In genomic region chr20:63929473-63929883, GRCh38 we compare ENCODE assay signal across 8 cellular contexts. TPM values are rescaled to one million over a fixed set of nuclear protein-coding genes. Genes with fewer than 3 reads are reported as not detected.
DNase-seq lines count a peak whose midpoint lies in the region; ATAC-seq, FAIRE-seq and TF ChIP-seq lines count a peak whose summit lies in the region.
"Not testable (repeated sequence)": the region's sequence is repeated elsewhere in the genome, so short reads cannot be mapped to it uniquely, and the experiment has no call there.
"Had no signal": no experiment of that assay in that cellular context is flagged by ENCODE, and none has a peak within 500 bp of the region (broad histone marks: within the 10 kb centered on the region; RNA-seq: fewer than 3 reads in every experiment).

No MANE protein-coding gene starts in this region.

- 97% methylated on average over 31 of the region's 31 CpGs for WGBS in HepG2 (ENCODE audit: low lambda C conversion rate)
- no CpG with 5 or more reads among the region's 31 CpGs for WGBS in neuronal stem cell (ENCODE audit: extremely low coverage in 2 of 2, insufficient read length in 2 of 2, insufficient replicate concordance in 1 of 2), 2 donors

- H3K36me3 Mint-ChIP-seq in endothelial cell (ENCODE audit: low read depth, unreplicated experiment): peaks cover 43% of the 10 kb centered on the region

- H2BK5ac ChIP-seq in neuronal stem cell (ENCODE audit: low read length): peak overlapping the region; percentile 28

- H2AFZ ChIP-seq in HepG2 (ENCODE audit: low read length); neuronal stem cell (ENCODE audit: low read length): not testable (repeated sequence)

- H3K14ac ChIP-seq in neuronal stem cell (ENCODE audit: low read length): not testable (repeated sequence)

- H3K27me3 Mint-ChIP-seq in endothelial cell (ENCODE audit: unreplicated experiment): not testable (repeated sequence)

- H4K8ac ChIP-seq in neuronal stem cell (ENCODE audit: low read depth, low read length): not testable (repeated sequence)

- not testable (repeated sequence) for H3K9me3 Mint-ChIP-seq in endothelial cell (ENCODE audit: unreplicated experiment)

- not testable (repeated sequence) for TF ChIP-seq RAD21 in HepG2 (CRISPR knock-in tag; IDR thresholded peaks at IDR 0.05)

- H3K9me3 ChIP-seq in BLaER1; RWPE2 (ENCODE audit: severe bottlenecking); HepG2 (ENCODE audit: low read length); neuronal stem cell (replicated peaks in 1 of 2; ENCODE audit: control insufficient read depth in 2 of 2, insufficient read depth in 1 of 2, low read depth in 1 of 2, low read length in 2 of 2): not testable (repeated sequence)

- not testable (repeated sequence) for H2AK5ac ChIP-seq in neuronal stem cell (ENCODE audit: low read depth, low read length)

- H3K4me3 ChIP-seq in BLaER1; RWPE2 (ENCODE audit: severe bottlenecking); HepG2 (replicated peaks in 1 of 3; ENCODE audit: insufficient read depth in 1 of 3, low read depth in 2 of 3, low read length in 3 of 3); neuronal stem cell (ENCODE audit: low read length in 2 of 2): not testable (repeated sequence)

- in situ Hi-C loops in HepG2 (cut with HindIII; ENCODE audit: extremely low pct_ligation_motif_present, low pct_unique_long_range_greater_than_20kb): not testable (repeated sequence)

- H3K4me2 ChIP-seq in BLaER1: peak overlapping the region; percentile 71; the same call in 1 of the 2 replicates
- not testable (repeated sequence) for H3K4me2 ChIP-seq in HepG2 (ENCODE audit: low read depth, low read length); neuronal stem cell (ENCODE audit: insufficient read depth, low read length, poor library complexity, severe bottlenecking)

- H4K91ac ChIP-seq in neuronal stem cell (ENCODE audit: low read depth, low read length, poor library complexity): not testable (repeated sequence)

- peak overlapping the region; percentile 76; the same call in 1 of the 2 replicates for H3K27ac ChIP-seq in BLaER1
- not testable (repeated sequence) for H3K27ac ChIP-seq in RWPE2 (ENCODE audit: poor library complexity, severe bottlenecking); HepG2 (ENCODE audit: extremely low read length, insufficient read depth, low read length); neuronal stem cell (replicated peaks; ENCODE audit: low read length)

- not testable (repeated sequence) for H2BK12ac ChIP-seq in neuronal stem cell (ENCODE audit: low read length)

- H2BK15ac ChIP-seq in neuronal stem cell (ENCODE audit: low read length): not testable (repeated sequence)

- H3K4ac ChIP-seq in neuronal stem cell (ENCODE audit: low read length): not testable (repeated sequence)

- not testable (repeated sequence) for TF ChIP-seq CTCF in RWPE2 (IDR thresholded peaks at IDR 0.05; ENCODE audit: poor library complexity, severe bottlenecking); endothelial cell (IDR thresholded peaks at IDR 0.05; ENCODE audit: unreplicated experiment); HepG2 (CRISPR knock-in tag; IDR thresholded peaks at IDR 0.05)

- CTCF ChIA-PET in HepG2 (lab: Yijun Ruan, JAX; ENCODE audit: low intra/inter-chr PET ratio, low total read pairs): not testable (repeated sequence)

- FAIRE-seq in HepG2 (lab: Jason Lieb, UNC): not testable (repeated sequence)

- not testable (repeated sequence) for H3K27ac Mint-ChIP-seq in endothelial cell (ENCODE audit: unreplicated experiment)

- not testable (repeated sequence) for TF ChIP-seq EP300 in HepG2 (IDR thresholded peaks at IDR 0.05; ENCODE audit: low read depth in 2 of 2, low read length in 2 of 2); HepG2 (CRISPR knock-in tag; IDR thresholded peaks at IDR 0.05; ENCODE audit: borderline replicate concordance)

- POLR2A ChIA-PET in HepG2 (lab: Yijun Ruan, JAX): not testable (repeated sequence)

- not testable (repeated sequence) for H3K18ac ChIP-seq in neuronal stem cell (ENCODE audit: low read length)

- DNase-seq in RWPE2 (ENCODE audit: low spot score) (peak; percentile 76), Right ventricle myocardium inferior (ENCODE audit: missing footprints) (peak; percentile 51)
- not testable (repeated sequence) for DNase-seq in endothelial cell (ENCODE audit: low spot score); HepG2 (ENCODE audit: low spot score); neuronal stem cell (ENCODE audit: low spot score)

- not testable (repeated sequence) for H3K23ac ChIP-seq in neuronal stem cell (ENCODE audit: low read depth, low read length, poor library complexity)

- H3K4me1 ChIP-seq in BLaER1: peaks cover 68% of the 10 kb centered on the region
- not testable (repeated sequence) for H3K4me1 ChIP-seq in RWPE2 (ENCODE audit: insufficient read depth, poor library complexity, severe bottlenecking); HepG2 (ENCODE audit: insufficient read depth, low read length); neuronal stem cell (ENCODE audit: control insufficient read depth in 2 of 2, insufficient read depth in 1 of 2, low read depth in 1 of 2, low read length in 2 of 2)

- H4K20me1 ChIP-seq in BLaER1: peaks cover 100% of the 10 kb centered on the region
- not testable (repeated sequence) for H4K20me1 ChIP-seq in HepG2 (ENCODE audit: insufficient read depth, low read length)

- H3K36me3 ChIP-seq in BLaER1 (peaks cover 82% of the 10 kb centered on the region), RWPE2 (ENCODE audit: low read depth) (peaks cover 85% of the 10 kb centered on the region), HepG2 (replicated peaks in 1 of 2; ENCODE audit: control insufficient read depth in 1 of 2, insufficient read depth in 2 of 2, low read length in 2 of 2) (peaks cover 53 to 73% of the 10 kb centered on the region in 2 experiments), neuronal stem cell (replicated peaks in 1 of 2; ENCODE audit: control insufficient read depth in 2 of 2, insufficient read depth in 2 of 2, low read length in 2 of 2) (peaks cover 40 to 77% of the 10 kb centered on the region in 2 donors)

- H3K27me3 ChIP-seq in BLaER1; RWPE2 (ENCODE audit: insufficient read depth, poor library complexity, severe bottlenecking); HepG2 (ENCODE audit: control insufficient read depth in 1 of 2, insufficient read depth in 2 of 2, low read length in 2 of 2); neuronal stem cell (ENCODE audit: control insufficient read depth in 3 of 3, insufficient read depth in 3 of 3, low read depth in 1 of 3, low read length in 3 of 3): not testable (repeated sequence)

- H3K79me1 ChIP-seq in neuronal stem cell (ENCODE audit: low read depth, low read length): not testable (repeated sequence)

- not testable (repeated sequence) for TF ChIP-seq POLR2A in HepG2 (IDR thresholded peaks at IDR 0.05; ENCODE audit: insufficient read depth in 1 of 2, low read depth in 2 of 2, low read length in 2 of 2)

- ATAC-seq in RWPE2 (ENCODE audit: low read depth); Right ventricle myocardium inferior; HepG2: not testable (repeated sequence)

- peak overlapping the region; percentile 47 for H3K4me3 Mint-ChIP-seq in endothelial cell (ENCODE audit: unreplicated experiment)

- not testable (repeated sequence) for H3K79me2 ChIP-seq in HepG2 (ENCODE audit: insufficient read depth, low read length)

- intact Hi-C loops in Right ventricle myocardium inferior (cut with DNase I); HepG2 (cut with micrococcal nuclease; ENCODE audit: unreplicated experiment): not testable (repeated sequence)

- not testable (repeated sequence) for H2BK120ac ChIP-seq in neuronal stem cell (ENCODE audit: low read depth, low read length)

- BruUV-seq in HepG2 (replicated peaks; lab: Mats Ljungman, UMichigan): not testable (repeated sequence)

- not testable (repeated sequence) for H3K4me1 Mint-ChIP-seq in endothelial cell (ENCODE audit: unreplicated experiment)

- not testable (repeated sequence) for H3K9ac ChIP-seq in BLaER1; HepG2 (ENCODE audit: insufficient read depth, low read depth, low read length); neuronal stem cell (ENCODE audit: low read depth, low read length, poor library complexity)

RNA-seq across cellular contexts. Expression of gene UCKL1, which starts 26.7 kb away (rescaled TPM):
- 40.1 TPM for total RNA-seq in endothelial cell (ENCODE audit: unreplicated experiment)
- 52.0 TPM for total RNA-seq in Right ventricle myocardium inferior
- 48.0 and 50.2 TPM in 2 replicates for total RNA-seq in HepG2 (2016; rRNA removed; fragmentation: Illumina TruSeq; extraction: Trizol)
- 15.0 and 16.7 TPM in 2 replicates for total RNA-seq in HepG2 (2016; cell fraction: cytosol; rRNA removed; fragmentation: Illumina TruSeq; extraction: Trizol; ENCODE audit: low read depth)
- 43.5 and 50.1 TPM in 2 replicates for total RNA-seq in HepG2 (2016; cell fraction: insoluble cytoplasmic fraction; rRNA removed; fragmentation: Illumina TruSeq; extraction: Trizol)
- total RNA-seq in HepG2 (2016; cell fraction: membrane; rRNA removed; fragmentation: Illumina TruSeq; extraction: Trizol): 24.1 and 25.5 TPM in 2 replicates
- 48.6 and 53.0 TPM in 2 replicates for total RNA-seq in HepG2 (2016; cell fraction: nucleus; rRNA removed; fragmentation: Illumina TruSeq; extraction: Trizol)
- 126 and 168 TPM in 2 replicates for polyA plus RNA-seq in HepG2 (2011; rRNA removed)
- polyA plus RNA-seq in HepG2 (2011; cell fraction: cytosol; rRNA removed): 98.0 and 129 TPM in 2 replicates
- polyA plus RNA-seq in HepG2 (2011; cell fraction: nucleus; rRNA removed): 680 and 852 TPM in 2 replicates
- 77.7 and 89.9 TPM in 2 replicates for polyA plus RNA-seq in HepG2 (2012)
- polyA plus RNA-seq in HepG2 (2016; cell fraction: cytosol; fragmentation: Illumina TruSeq; extraction: Trizol; ENCODE audit: low read depth): 10.6 and 11.6 TPM in 2 replicates
- 45.9 and 52.5 TPM in 2 replicates for polyA plus RNA-seq in HepG2 (2016; cell fraction: insoluble cytoplasmic fraction; fragmentation: Illumina TruSeq; extraction: Trizol; ENCODE audit: low read depth)
- 15.4 and 15.7 TPM in 2 replicates for polyA plus RNA-seq in HepG2 (2016; cell fraction: membrane; fragmentation: Illumina TruSeq; extraction: Trizol; ENCODE audit: low read depth)
- polyA plus RNA-seq in HepG2 (2016; cell fraction: nucleus; fragmentation: Illumina TruSeq; extraction: Trizol; ENCODE audit: insufficient read depth, low read depth): 207 and 220 TPM in 2 replicates
- 43.6 and 139 TPM in 2 replicates for polyA minus RNA-seq in HepG2 (2011; rRNA and poly(A)+ RNA removed; ENCODE audit: low replicate concordance)
- 37.0 and 42.5 TPM in 2 replicates for polyA minus RNA-seq in HepG2 (2011; cell fraction: cytosol; rRNA and poly(A)+ RNA removed)
- 80.1 and 85.5 TPM in 2 replicates for polyA minus RNA-seq in HepG2 (2011; cell fraction: nucleus; rRNA and poly(A)+ RNA removed)
- polyA plus RNA-seq in neuronal stem cell (2013, experiment 1 of 2): 17.0 TPM
- 15.6 TPM for polyA plus RNA-seq in neuronal stem cell (2013, experiment 2 of 2)

RNA-seq across cellular contexts. Expression of gene DNAJC5, which starts 34.6 kb away (rescaled TPM):
- total RNA-seq in endothelial cell (ENCODE audit: unreplicated experiment) (54.4 TPM), Right ventricle myocardium inferior (41.4 TPM), HepG2 (2016; rRNA removed; fragmentation: Illumina TruSeq; extraction: Trizol) (54.3 and 64.5 TPM in 2 replicates)
- 11.9 and 12.0 TPM in 2 replicates for total RNA-seq in HepG2 (2016; cell fraction: cytosol; rRNA removed; fragmentation: Illumina TruSeq; extraction: Trizol; ENCODE audit: low read depth)
- 48.4 and 65.4 TPM in 2 replicates for total RNA-seq in HepG2 (2016; cell fraction: insoluble cytoplasmic fraction; rRNA removed; fragmentation: Illumina TruSeq; extraction: Trizol)
- total RNA-seq in HepG2 (2016; cell fraction: membrane; rRNA removed; fragmentation: Illumina TruSeq; extraction: Trizol): 20.9 and 21.3 TPM in 2 replicates
- 36.9 and 44.3 TPM in 2 replicates for total RNA-seq in HepG2 (2016; cell fraction: nucleus; rRNA removed; fragmentation: Illumina TruSeq; extraction: Trizol)
- 42.8 and 51.8 TPM in 2 replicates for polyA plus RNA-seq in HepG2 (2011; rRNA removed)
- 50.7 and 53.5 TPM in 2 replicates for polyA plus RNA-seq in HepG2 (2011; cell fraction: cytosol; rRNA removed)
- polyA plus RNA-seq in HepG2 (2011; cell fraction: nucleus; rRNA removed): 53.1 and 56.7 TPM in 2 replicates
- 35.9 and 42.1 TPM in 2 replicates for polyA plus RNA-seq in HepG2 (2012)
- 6.9 and 7.7 TPM in 2 replicates for polyA plus RNA-seq in HepG2 (2016; cell fraction: cytosol; fragmentation: Illumina TruSeq; extraction: Trizol; ENCODE audit: low read depth)
- polyA plus RNA-seq in HepG2 (2016; cell fraction: insoluble cytoplasmic fraction; fragmentation: Illumina TruSeq; extraction: Trizol; ENCODE audit: low read depth): 37.7 and 43.6 TPM in 2 replicates
- polyA plus RNA-seq in HepG2 (2016; cell fraction: membrane; fragmentation: Illumina TruSeq; extraction: Trizol; ENCODE audit: low read depth): 11.5 and 11.7 TPM in 2 replicates
- 52.1 and 53.7 TPM in 2 replicates for polyA plus RNA-seq in HepG2 (2016; cell fraction: nucleus; fragmentation: Illumina TruSeq; extraction: Trizol; ENCODE audit: insufficient read depth, low read depth)
- 45.9 and 137 TPM in 2 replicates for polyA minus RNA-seq in HepG2 (2011; rRNA and poly(A)+ RNA removed; ENCODE audit: low replicate concordance)
- 49.8 and 50.2 TPM in 2 replicates for polyA minus RNA-seq in HepG2 (2011; cell fraction: cytosol; rRNA and poly(A)+ RNA removed)
- polyA minus RNA-seq in HepG2 (2011; cell fraction: nucleus; rRNA and poly(A)+ RNA removed): 27.8 and 28.3 TPM in 2 replicates
- 17.2 TPM for polyA plus RNA-seq in neuronal stem cell (2013, experiment 1 of 2)
- 16.8 TPM for polyA plus RNA-seq in neuronal stem cell (2013, experiment 2 of 2)

RNA-seq across cellular contexts. Expression of gene ZNF512B, which starts 40.3 kb away (rescaled TPM):
- total RNA-seq in endothelial cell (ENCODE audit: unreplicated experiment) (40.8 TPM), Right ventricle myocardium inferior (12.2 TPM), HepG2 (2016; rRNA removed; fragmentation: Illumina TruSeq; extraction: Trizol) (22.0 and 30.6 TPM in 2 replicates)
- 2.9 and 3.3 TPM in 2 replicates for total RNA-seq in HepG2 (2016; cell fraction: cytosol; rRNA removed; fragmentation: Illumina TruSeq; extraction: Trizol; ENCODE audit: low read depth)
- 19.4 and 31.9 TPM in 2 replicates for total RNA-seq in HepG2 (2016; cell fraction: insoluble cytoplasmic fraction; rRNA removed; fragmentation: Illumina TruSeq; extraction: Trizol)
- 12.6 and 13.7 TPM in 2 replicates for total RNA-seq in HepG2 (2016; cell fraction: membrane; rRNA removed; fragmentation: Illumina TruSeq; extraction: Trizol)
- total RNA-seq in HepG2 (2016; cell fraction: nucleus; rRNA removed; fragmentation: Illumina TruSeq; extraction: Trizol): 28.0 and 32.8 TPM in 2 replicates
- polyA plus RNA-seq in HepG2 (2011; rRNA removed): 11.5 and 16.4 TPM in 2 replicates
- 9.0 and 12.7 TPM in 2 replicates for polyA plus RNA-seq in HepG2 (2011; cell fraction: cytosol; rRNA removed)
- 106 and 141 TPM in 2 replicates for polyA plus RNA-seq in HepG2 (2011; cell fraction: nucleus; rRNA removed)
- 23.5 and 23.8 TPM in 2 replicates for polyA plus RNA-seq in HepG2 (2012)
- 2.1 and 2.2 TPM in 2 replicates for polyA plus RNA-seq in HepG2 (2016; cell fraction: cytosol; fragmentation: Illumina TruSeq; extraction: Trizol; ENCODE audit: low read depth)
- polyA plus RNA-seq in HepG2 (2016; cell fraction: insoluble cytoplasmic fraction; fragmentation: Illumina TruSeq; extraction: Trizol; ENCODE audit: low read depth): 23.5 and 28.8 TPM in 2 replicates
- 8.1 and 9.6 TPM in 2 replicates for polyA plus RNA-seq in HepG2 (2016; cell fraction: membrane; fragmentation: Illumina TruSeq; extraction: Trizol; ENCODE audit: low read depth)
- polyA plus RNA-seq in HepG2 (2016; cell fraction: nucleus; fragmentation: Illumina TruSeq; extraction: Trizol; ENCODE audit: insufficient read depth, low read depth): 109 and 115 TPM in 2 replicates
- polyA minus RNA-seq in HepG2 (2011; rRNA and poly(A)+ RNA removed; ENCODE audit: low replicate concordance): 5.2 and 21.4 TPM in 2 replicates
- polyA minus RNA-seq in HepG2 (2011; cell fraction: cytosol; rRNA and poly(A)+ RNA removed): 14.0 and 14.8 TPM in 2 replicates
- 13.6 and 13.9 TPM in 2 replicates for polyA minus RNA-seq in HepG2 (2011; cell fraction: nucleus; rRNA and poly(A)+ RNA removed)
- 7.8 TPM for polyA plus RNA-seq in neuronal stem cell (2013, experiment 1 of 2)
- polyA plus RNA-seq in neuronal stem cell (2013, experiment 2 of 2): 7.3 TPM

RNA-seq across cellular contexts. Expression of gene SAMD10, which starts 50.0 kb away (rescaled TPM):
- total RNA-seq in endothelial cell (ENCODE audit: unreplicated experiment): 5.0 TPM
- total RNA-seq in Right ventricle myocardium inferior: 5.7 TPM
- 5.1 and 6.1 TPM in 2 replicates for total RNA-seq in HepG2 (2016; rRNA removed; fragmentation: Illumina TruSeq; extraction: Trizol)
- 3.8 and 3.9 TPM in 2 replicates for total RNA-seq in HepG2 (2016; cell fraction: cytosol; rRNA removed; fragmentation: Illumina TruSeq; extraction: Trizol; ENCODE audit: low read depth)
- 4.7 and 6.8 TPM in 2 replicates for total RNA-seq in HepG2 (2016; cell fraction: insoluble cytoplasmic fraction; rRNA removed; fragmentation: Illumina TruSeq; extraction: Trizol)
- total RNA-seq in HepG2 (2016; cell fraction: membrane; rRNA removed; fragmentation: Illumina TruSeq; extraction: Trizol): 7.9 and 9.1 TPM in 2 replicates
- total RNA-seq in HepG2 (2016; cell fraction: nucleus; rRNA removed; fragmentation: Illumina TruSeq; extraction: Trizol): 5.9 and 6.0 TPM in 2 replicates
- polyA plus RNA-seq in HepG2 (2011; rRNA removed): 11.0 and 11.8 TPM in 2 replicates
- 5.2 and 8.8 TPM in 2 replicates for polyA plus RNA-seq in HepG2 (2011; cell fraction: cytosol; rRNA removed)
- polyA plus RNA-seq in HepG2 (2011; cell fraction: nucleus; rRNA removed): 51.4 and 63.7 TPM in 2 replicates
- 6.2 and 8.9 TPM in 2 replicates for polyA plus RNA-seq in HepG2 (2012)
- 8.7 and 9.1 TPM in 2 replicates for polyA plus RNA-seq in HepG2 (2016; cell fraction: cytosol; fragmentation: Illumina TruSeq; extraction: Trizol; ENCODE audit: low read depth)
- polyA plus RNA-seq in HepG2 (2016; cell fraction: insoluble cytoplasmic fraction; fragmentation: Illumina TruSeq; extraction: Trizol; ENCODE audit: low read depth): 8.4 and 12.7 TPM in 2 replicates
- polyA plus RNA-seq in HepG2 (2016; cell fraction: membrane; fragmentation: Illumina TruSeq; extraction: Trizol; ENCODE audit: low read depth): 15.2 and 15.4 TPM in 2 replicates
- 20.5 and 24.8 TPM in 2 replicates for polyA plus RNA-seq in HepG2 (2016; cell fraction: nucleus; fragmentation: Illumina TruSeq; extraction: Trizol; ENCODE audit: insufficient read depth, low read depth)
- polyA minus RNA-seq in HepG2 (2011; rRNA and poly(A)+ RNA removed; ENCODE audit: low replicate concordance): 3.7 and 5.9 TPM in 2 replicates
- 4.8 and 6.0 TPM in 2 replicates for polyA minus RNA-seq in HepG2 (2011; cell fraction: cytosol; rRNA and poly(A)+ RNA removed)
- polyA minus RNA-seq in HepG2 (2011; cell fraction: nucleus; rRNA and poly(A)+ RNA removed): 3.3 and 4.0 TPM in 2 replicates
- 6.5 TPM for polyA plus RNA-seq in neuronal stem cell (2013, experiment 1 of 2)
- 5.8 TPM for polyA plus RNA-seq in neuronal stem cell (2013, experiment 2 of 2)
- total RNA-seq: A172 had no signal
- polyA plus RNA-seq: A549 had no signal

RNA-seq across cellular contexts. Expression of gene PRPF6, which starts 51.5 kb away (rescaled TPM):
- total RNA-seq in endothelial cell (ENCODE audit: unreplicated experiment): 73.4 TPM
- total RNA-seq in Right ventricle myocardium inferior: 46.4 TPM
- total RNA-seq in HepG2 (2016; rRNA removed; fragmentation: Illumina TruSeq; extraction: Trizol): 101 and 127 TPM in 2 replicates
- total RNA-seq in HepG2 (2016; cell fraction: cytosol; rRNA removed; fragmentation: Illumina TruSeq; extraction: Trizol; ENCODE audit: low read depth): 28.1 and 30.5 TPM in 2 replicates
- 101 and 116 TPM in 2 replicates for total RNA-seq in HepG2 (2016; cell fraction: insoluble cytoplasmic fraction; rRNA removed; fragmentation: Illumina TruSeq; extraction: Trizol)
- total RNA-seq in HepG2 (2016; cell fraction: membrane; rRNA removed; fragmentation: Illumina TruSeq; extraction: Trizol): 51.1 and 54.9 TPM in 2 replicates
- 68.1 and 77.4 TPM in 2 replicates for total RNA-seq in HepG2 (2016; cell fraction: nucleus; rRNA removed; fragmentation: Illumina TruSeq; extraction: Trizol)
- polyA plus RNA-seq in HepG2 (2011; rRNA removed): 63.7 and 65.3 TPM in 2 replicates
- 58.9 and 67.6 TPM in 2 replicates for polyA plus RNA-seq in HepG2 (2011; cell fraction: cytosol; rRNA removed)
- polyA plus RNA-seq in HepG2 (2011; cell fraction: nucleus; rRNA removed): 82.2 and 84.5 TPM in 2 replicates
- polyA plus RNA-seq in HepG2 (2012): 79.5 and 80.7 TPM in 2 replicates
- polyA plus RNA-seq in HepG2 (2016; cell fraction: cytosol; fragmentation: Illumina TruSeq; extraction: Trizol; ENCODE audit: low read depth): 41.2 and 42.1 TPM in 2 replicates
- polyA plus RNA-seq in HepG2 (2016; cell fraction: insoluble cytoplasmic fraction; fragmentation: Illumina TruSeq; extraction: Trizol; ENCODE audit: low read depth): 130 and 149 TPM in 2 replicates
- 56.1 and 60.4 TPM in 2 replicates for polyA plus RNA-seq in HepG2 (2016; cell fraction: membrane; fragmentation: Illumina TruSeq; extraction: Trizol; ENCODE audit: low read depth)
- 122 TPM in 2 replicates for polyA plus RNA-seq in HepG2 (2016; cell fraction: nucleus; fragmentation: Illumina TruSeq; extraction: Trizol; ENCODE audit: insufficient read depth, low read depth)
- 50.1 and 75.7 TPM in 2 replicates for polyA minus RNA-seq in HepG2 (2011; rRNA and poly(A)+ RNA removed; ENCODE audit: low replicate concordance)
- polyA minus RNA-seq in HepG2 (2011; cell fraction: cytosol; rRNA and poly(A)+ RNA removed): 46.1 and 51.9 TPM in 2 replicates
- polyA minus RNA-seq in HepG2 (2011; cell fraction: nucleus; rRNA and poly(A)+ RNA removed): 44.4 and 50.5 TPM in 2 replicates
- polyA plus RNA-seq in neuronal stem cell (2013, experiment 1 of 2): 50.0 TPM
- polyA plus RNA-seq in neuronal stem cell (2013, experiment 2 of 2): 49.3 TPM
